In the genomic region with DNA sequence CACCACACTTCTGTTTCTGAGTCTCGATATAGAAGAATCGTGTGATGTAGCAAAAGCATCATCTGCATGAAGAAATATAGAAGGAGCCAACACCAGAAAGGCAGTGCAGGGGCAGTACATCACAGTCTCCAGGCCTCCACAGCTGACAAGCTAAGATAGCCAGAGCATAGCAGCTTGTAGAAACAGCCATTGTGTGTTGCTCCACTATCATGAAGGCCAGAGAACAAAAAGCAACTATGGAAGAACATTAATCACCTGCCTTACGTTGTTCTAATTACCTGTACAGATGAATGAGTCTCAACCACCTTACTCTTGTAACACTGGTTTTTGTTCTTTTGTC, we compare ENCODE assay signal across 18 cellular contexts.
"Had no signal": no experiment of that assay in that cellular context is flagged by ENCODE, and none has a peak within 500 bp of the region (broad histone marks: within the 10 kb centered on the region; RNA-seq: fewer than 3 reads in every experiment).

No MANE protein-coding gene starts in this region.

- H3K27me3 ChIP-seq: ascending aorta, brain microvascular endothelial cell, heart left ventricle, right atrium auricular region had no signal

- ATAC-seq: heart left ventricle; natural killer cell treated with Interleukin-12 subunit alpha and Interleukin-12 subunit beta and Interleukin-15 and Interleukin-18, amount 100 ng/mL, for 72 hours; stimulated activated naive CD8-positive, alpha-beta T cell treated with anti-CD3 and anti-CD28 coated beads, Interleukin-15, Interleukin-2, amounts not matched to agents 100 U/mL and 50 U/mL, for 24 hours; T-cell; WTC11 had no signal

- H3K27ac ChIP-seq: ascending aorta, brain microvascular endothelial cell, heart left ventricle, left ventricle myocardium inferior, prostate gland, right atrium auricular region had no signal

- H3K4me3 ChIP-seq: ascending aorta, heart left ventricle, left ventricle myocardium inferior, prostate gland, right atrium auricular region had no signal

- H3K9me3 ChIP-seq: ascending aorta, heart left ventricle, left ventricle myocardium inferior, prostate gland, right atrium auricular region had no signal

- H3K36me3 ChIP-seq: ascending aorta, brain microvascular endothelial cell, heart left ventricle, left ventricle myocardium inferior, prostate gland, right atrium auricular region had no signal

- DNase-seq: activated gamma-delta T cell treated with Interleukin-2 at 50 U/mL for 16 hours; activated T-cell treated with anti-CD3 and anti-CD28 coated beads, Interleukin-2, amount 50 U/mL, for 1 hour; brain microvascular endothelial cell; central memory CD4-positive, alpha-beta T cell; effector memory CD4-positive, alpha-beta T cell; heart left ventricle; kidney; left ventricle myocardium inferior; midbrain; stimulated activated CD4-positive, alpha-beta T cell treated with anti-CD3 and anti-CD28 coated beads, Interleukin-12 subunit alpha, Interleukin-12 subunit beta, amount 100 ng/mL, for 4 hours; stimulated activated CD4-positive, alpha-beta T cell treated with anti-CD3 and anti-CD28 coated beads, Interleukin-4, amount 100 ng/mL, for 4 hours; stimulated activated naive CD8-positive, alpha-beta T cell treated with anti-CD3 and anti-CD28 coated beads, Interleukin-15, Interleukin-2, amounts not matched to agents 100 U/mL and 50 U/mL, for 24 hours; T-cell had no signal

- H3K4me1 ChIP-seq: ascending aorta, heart left ventricle, left ventricle myocardium inferior, prostate gland, right atrium auricular region had no signal
